ENCODE assay signal across 22 cellular contexts in genomic region chr3:22928716-22929115, GRCh38.
"Had no signal": no experiment of that assay in that cellular context is flagged by ENCODE, and none has a peak within 500 bp of the region (broad histone marks: within the 10 kb centered on the region; RNA-seq: fewer than 3 reads in every experiment).

No MANE protein-coding gene starts in this region.

- H3K27ac ChIP-seq: brain microvascular endothelial cell, colonic mucosa, prostate gland, skin epidermis, transverse colon, vagina had no signal

- ATAC-seq: left colon; naive thymus-derived CD4-positive, alpha-beta T cell; right cardiac atrium; stimulated activated effector memory CD8-positive, alpha-beta T cell treated with anti-CD3 and anti-CD28 coated beads, Interleukin-12 subunit alpha, Interleukin-12 subunit beta, amount 100 ng/mL, for 72 hours; stimulated activated naive CD8-positive, alpha-beta T cell treated with anti-CD3 and anti-CD28 coated beads, Interleukin-15, amount 100 ng/mL, for 72 hours had no signal

- H3K36me3 ChIP-seq: brain microvascular endothelial cell, colonic mucosa, esophagus squamous epithelium, prostate gland, transverse colon, vagina had no signal

- DNase-seq: activated CD4-positive, alpha-beta memory T cell treated with anti-CD3 and anti-CD28 coated beads, Interleukin-2, amount 10 ng/mL, durations not matched to agents 7 days and 5 days; activated CD4-positive, alpha-beta T cell treated with anti-CD3 and anti-CD28 coated beads for 48 hours; activated CD4-positive, CD25-positive, alpha-beta regulatory T cell; activated effector memory CD4-positive, alpha-beta T cell treated with anti-CD3 and anti-CD28 coated beads, Interleukin-2, amount 50 U/mL, for 16 hours; activated naive CD4-positive, alpha-beta T cell treated with anti-CD3 and anti-CD28 coated beads, Interleukin-2, amount 10 ng/mL, durations not matched to agents 7 days and 5 days; activated T-cell treated with anti-CD3 and anti-CD28 coated beads for 4 hours; brain microvascular endothelial cell; colonic mucosa; esophagus squamous epithelium; islet precursor cell; left colon; naive thymus-derived CD4-positive, alpha-beta T cell; stimulated activated CD4-positive, alpha-beta T cell treated with anti-CD3 and anti-CD28 coated beads, Interleukin-2, amount 100 ng/mL, for 24 hours; stimulated activated naive CD8-positive, alpha-beta T cell treated with anti-CD3 and anti-CD28 coated beads, Interleukin-15, amount 100 ng/mL, for 72 hours; T1000; transverse colon had no signal

- H3K9me3 ChIP-seq: colonic mucosa, esophagus squamous epithelium, prostate gland, transverse colon, vagina had no signal

- H3K4me3 ChIP-seq: colonic mucosa, esophagus squamous epithelium, lung, prostate gland, skin epidermis, transverse colon, vagina had no signal

- H3K27me3 ChIP-seq: brain microvascular endothelial cell, colonic mucosa, esophagus squamous epithelium, transverse colon, vagina had no signal

- H3K4me1 ChIP-seq: colonic mucosa, esophagus squamous epithelium, prostate gland, transverse colon, vagina had no signal
